ENCODE assay signal across 8 cellular contexts in the genomic region with DNA sequence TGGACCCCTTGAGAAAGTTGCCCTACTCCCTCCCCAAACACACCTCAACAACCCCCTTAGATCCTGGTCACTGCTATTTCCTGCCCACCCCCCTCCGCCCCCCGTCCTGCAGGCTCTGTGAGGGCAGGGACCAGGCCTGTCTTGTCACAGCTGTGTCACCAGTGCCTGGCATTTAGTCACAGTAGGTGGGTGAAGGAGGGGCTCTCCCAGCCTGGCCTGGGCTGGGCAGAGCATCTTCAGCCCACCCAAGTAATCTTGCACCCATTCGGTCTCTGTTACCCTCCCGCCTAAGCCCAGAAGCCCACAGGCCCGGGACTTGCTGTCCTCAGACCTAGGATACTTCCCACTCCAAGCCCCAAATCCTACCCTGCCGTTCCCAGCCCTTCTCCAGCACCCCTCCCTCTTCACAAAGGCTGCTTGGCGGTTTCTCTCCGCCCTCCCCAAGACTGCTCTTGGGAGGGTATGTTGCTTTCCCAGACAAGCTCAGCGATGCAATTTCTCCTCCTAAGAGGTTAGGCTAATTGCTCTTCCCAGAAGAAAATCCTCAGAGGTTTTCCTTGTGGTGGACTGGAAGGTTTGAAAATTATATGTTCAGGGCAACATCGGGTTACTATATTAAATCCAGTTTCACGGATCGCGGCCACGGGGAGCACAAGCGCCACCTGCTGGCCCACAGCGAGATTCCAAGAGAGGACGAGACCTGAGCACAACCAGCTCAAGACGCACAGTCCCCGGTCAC. TPM values are rescaled to one million over a fixed set of nuclear protein-coding genes. Genes with fewer than 3 reads are reported as not detected.
DNase-seq lines count a peak whose midpoint lies in the region; ATAC-seq, FAIRE-seq and TF ChIP-seq lines count a peak whose summit lies in the region.

No MANE protein-coding gene starts in this region.

- ATAC-seq in HepG2 = peak; percentile 91

- H3K9ac ChIP-seq in HepG2 (ENCODE audit: insufficient read depth, low read depth, low read length) = no peak overlapping the region

- peak overlapping the region; percentile 75 for H3K4me2 ChIP-seq in HepG2 (ENCODE audit: low read depth, low read length)

- no peak for TF ChIP-seq EP300 in HepG2 (IDR thresholded peaks at IDR 0.05; ENCODE audit: low read depth in 2 of 2, low read length in 2 of 2)
- no peak for TF ChIP-seq EP300 in HepG2 (CRISPR knock-in tag; IDR thresholded peaks at IDR 0.05; ENCODE audit: borderline replicate concordance)

- H3K27ac ChIP-seq in HepG2 (ENCODE audit: extremely low read length, insufficient read depth, low read length) = no peak overlapping the region

- peak overlapping the region; percentile 59 for H2AFZ ChIP-seq in HepG2 (ENCODE audit: low read length)

- 24% methylated on average over 18 of the region's 19 CpGs for WGBS in HepG2 (ENCODE audit: low lambda C conversion rate)

- no peak for TF ChIP-seq POLR2A in HepG2 (IDR thresholded peaks at IDR 0.05; ENCODE audit: insufficient read depth in 1 of 2, low read depth in 2 of 2, low read length in 2 of 2)

- H3K27me3 ChIP-seq in HepG2 (ENCODE audit: control insufficient read depth in 1 of 2, insufficient read depth in 2 of 2, low read length in 2 of 2) = no peaks in the 10 kb centered on the region

- no TSS peak for BruUV-seq in HepG2 (replicated peaks; lab: Mats Ljungman, UMichigan)

- FAIRE-seq in HepG2 (lab: Jason Lieb, UNC) = peak; percentile 68

- H3K36me3 ChIP-seq in HepG2 (replicated peaks in 1 of 2; ENCODE audit: control insufficient read depth in 1 of 2, insufficient read depth in 2 of 2, low read length in 2 of 2) = no peaks in the 10 kb centered on the region

- peak; percentile 56 for TF ChIP-seq RAD21 in HepG2 (CRISPR knock-in tag; IDR thresholded peaks at IDR 0.05)

- no peaks in the 10 kb centered on the region for H3K9me3 ChIP-seq in HepG2 (ENCODE audit: low read length)

- CTCF ChIA-PET in HepG2 (lab: Yijun Ruan, JAX; ENCODE audit: low intra/inter-chr PET ratio, low total read pairs) = interaction anchor here (2.1 to 2.4 kb wide), 2 partner anchors 900 to 909 kb away, joined by 7 to 9 read pairs; no protein-coding TSS in a partner anchor

- in situ Hi-C loops in HepG2 (cut with HindIII; ENCODE audit: extremely low pct_ligation_motif_present, low pct_unique_long_range_greater_than_20kb) = no loop called here

- DNase-seq in Ammon's horn (ENCODE audit: low spot score) (peak; percentile 82), H4 (ENCODE audit: low spot score) (peak; percentile 59), NCI-H345 treated with DMSO at 0.1 percent for 48 hours (lab: John Stamatoyannopoulos, UW; ENCODE audit: unreplicated experiment) (peak; percentile 53), dedifferentiated amniotic fluid mesenchymal stem cell (ENCODE audit: extremely low spot score) (peak; percentile 76), HepG2 (ENCODE audit: low spot score) (no peak), OCI-M2 (lab: John Stamatoyannopoulos, UW; ENCODE audit: unreplicated experiment) (no peak)
- peak; percentile 85 for DNase-seq in activated CD4-positive, alpha-beta T cell treated with anti-CD3 and anti-CD28 coated beads for 48 hours
- DNase-seq in stimulated activated CD4-positive, alpha-beta T cell treated with anti-CD3 and anti-CD28 coated beads, Interleukin-2, amount 100 ng/mL, for 48 hours = peak; percentile 76 to 79

- peak; percentile 85 for TF ChIP-seq CTCF in HepG2 (CRISPR knock-in tag; IDR thresholded peaks at IDR 0.05)

- H3K4me3 ChIP-seq in HepG2 (replicated peaks in 1 of 3; ENCODE audit: insufficient read depth in 1 of 3, low read depth in 2 of 3, low read length in 3 of 3) = peak overlapping the region; percentile 24 to 56 (median 34); a peak in 4 of 6 replicates

- POLR2A ChIA-PET in HepG2 (lab: Yijun Ruan, JAX) = interaction anchor here (1.0 to 1.3 kb wide), 3 partner anchors 19 to 51 kb away, joined by 3 to 5 read pairs (median 4); partner anchors contain the start of gene ZFP36L1

- intact Hi-C loops in HepG2 (cut with micrococcal nuclease; ENCODE audit: unreplicated experiment) = loop anchor here (5.0 kb wide), 1 partner anchor 901 kb away; no protein-coding TSS in a partner anchor

- H4K20me1 ChIP-seq in HepG2 (ENCODE audit: insufficient read depth, low read length) = no peaks in the 10 kb centered on the region

- H3K4me1 ChIP-seq in HepG2 (ENCODE audit: insufficient read depth, low read length) = 0 out of 2 replicates have a peak, but pooled peaks cover 7% of the 10 kb centered on the region

- H3K79me2 ChIP-seq in HepG2 (ENCODE audit: insufficient read depth, low read length) = no peaks in the 10 kb centered on the region

TF ChIP-seq in HepG2, 621 proteins besides CTCF, POLR2A, EP300 and RAD21 (continues in another document):
- TF ChIP-seq CHD2 (IDR thresholded peaks at IDR 0.05; ENCODE audit: low read depth, low read length) = no peak
- TF ChIP-seq ZNF20 (CRISPR knock-in tag; IDR thresholded peaks at IDR 0.05) = no peak
- TF ChIP-seq HNRNPL (IDR thresholded peaks at IDR 0.05; ENCODE audit: low read depth, low read length) = no peak
- TF ChIP-seq XRCC5 (optimal IDR thresholded peaks at IDR 0.05; ENCODE audit: low read length) = peak; percentile 72
- TF ChIP-seq ZNF546 (CRISPR knock-in tag; conservative IDR thresholded peaks at IDR 0.05) = no peak
- TF ChIP-seq SPEN (CRISPR knock-in tag; IDR thresholded peaks at IDR 0.05; ENCODE audit: low read depth) = no peak
- TF ChIP-seq TEAD3 (CRISPR knock-in tag; optimal IDR thresholded peaks at IDR 0.05; ENCODE audit: borderline replicate concordance) = peak; percentile 75
- peak in 1 of 2 experiments; percentile 42; a peak in 1 of 4 replicates for TF ChIP-seq HMGXB4 (CRISPR knock-in tag; IDR thresholded peaks at IDR 0.05; ENCODE audit: borderline replicate concordance in 1 of 2, low read depth in 1 of 2)
- no peak for TF ChIP-seq TBL1XR1 (IDR thresholded peaks at IDR 0.05; ENCODE audit: borderline replicate concordance, low read length, partially characterized antibody)
- TF ChIP-seq SOX6 (IDR thresholded peaks at IDR 0.05) = no peak
- no peak for TF ChIP-seq SOX6 (CRISPR knock-in tag; IDR thresholded peaks at IDR 0.05)
- TF ChIP-seq, protein P1, sequence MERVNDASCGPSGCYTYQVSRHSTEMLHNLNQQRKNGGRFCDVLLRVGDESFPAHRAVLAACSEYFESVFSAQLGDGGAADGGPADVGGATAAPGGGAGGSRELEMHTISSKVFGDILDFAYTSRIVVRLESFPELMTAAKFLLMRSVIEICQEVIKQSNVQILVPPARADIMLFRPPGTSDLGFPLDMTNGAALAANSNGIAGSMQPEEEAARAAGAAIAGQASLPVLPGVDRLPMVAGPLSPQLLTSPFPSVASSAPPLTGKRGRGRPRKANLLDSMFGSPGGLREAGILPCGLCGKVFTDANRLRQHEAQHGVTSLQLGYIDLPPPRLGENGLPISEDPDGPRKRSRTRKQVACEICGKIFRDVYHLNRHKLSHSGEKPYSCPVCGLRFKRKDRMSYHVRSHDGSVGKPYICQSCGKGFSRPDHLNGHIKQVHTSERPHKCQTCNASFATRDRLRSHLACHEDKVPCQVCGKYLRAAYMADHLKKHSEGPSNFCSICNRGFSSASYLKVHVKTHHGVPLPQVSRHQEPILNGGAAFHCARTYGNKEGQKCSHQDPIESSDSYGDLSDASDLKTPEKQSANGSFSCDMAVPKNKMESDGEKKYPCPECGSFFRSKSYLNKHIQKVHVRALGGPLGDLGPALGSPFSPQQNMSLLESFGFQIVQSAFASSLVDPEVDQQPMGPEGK (CRISPR knock-in tag; IDR thresholded peaks at IDR 0.05) = 0 out of 2 replicates have a peak, but pooled peaks have one; percentile 7
- peak; percentile 48 for TF ChIP-seq SMC3 (IDR thresholded peaks at IDR 0.05; ENCODE audit: low read length)
- peak; percentile 79 for TF ChIP-seq STAG1 (CRISPR knock-in tag; IDR thresholded peaks at IDR 0.05)
- no peak for TF ChIP-seq ZFP37 (CRISPR knock-in tag; IDR thresholded peaks at IDR 0.05; ENCODE audit: borderline replicate concordance)

RNA-seq across cellular contexts. Expression of gene ZFP36L1, which starts 50.8 kb away (rescaled TPM):
- total RNA-seq in H4 (2014; rRNA removed; shearing (Covaris generic)) = 27.7 and 31.0 TPM in 2 replicates
- total RNA-seq in HepG2 (2016; rRNA removed; fragmentation: Illumina TruSeq; extraction: Trizol) = 7.4 and 8.4 TPM in 2 replicates
- 2.6 and 3.4 TPM in 2 replicates for total RNA-seq in HepG2 (2016; cell fraction: cytosol; rRNA removed; fragmentation: Illumina TruSeq; extraction: Trizol; ENCODE audit: low read depth)
- 7.9 and 8.4 TPM in 2 replicates for total RNA-seq in HepG2 (2016; cell fraction: insoluble cytoplasmic fraction; rRNA removed; fragmentation: Illumina TruSeq; extraction: Trizol)
- 11.1 and 11.3 TPM in 2 replicates for total RNA-seq in HepG2 (2016; cell fraction: membrane; rRNA removed; fragmentation: Illumina TruSeq; extraction: Trizol)
- 13.8 and 14.1 TPM in 2 replicates for total RNA-seq in HepG2 (2016; cell fraction: nucleus; rRNA removed; fragmentation: Illumina TruSeq; extraction: Trizol)
- 10.2 and 12.7 TPM in 2 replicates for polyA plus RNA-seq in HepG2 (2011; rRNA removed)
- 11.2 and 18.0 TPM in 2 replicates for polyA plus RNA-seq in HepG2 (2011; cell fraction: cytosol; rRNA removed)
- 66.5 and 69.1 TPM in 2 replicates for polyA plus RNA-seq in HepG2 (2011; cell fraction: nucleus; rRNA removed)
- polyA plus RNA-seq in HepG2 (2012) = 23.2 and 32.2 TPM in 2 replicates
- 2.7 and 2.8 TPM in 2 replicates for polyA plus RNA-seq in HepG2 (2016; cell fraction: cytosol; fragmentation: Illumina TruSeq; extraction: Trizol; ENCODE audit: low read depth)
- 20.7 and 26.8 TPM in 2 replicates for polyA plus RNA-seq in HepG2 (2016; cell fraction: insoluble cytoplasmic fraction; fragmentation: Illumina TruSeq; extraction: Trizol; ENCODE audit: low read depth)
- polyA plus RNA-seq in HepG2 (2016; cell fraction: membrane; fragmentation: Illumina TruSeq; extraction: Trizol; ENCODE audit: low read depth) = 9.2 and 10.1 TPM in 2 replicates
- polyA plus RNA-seq in HepG2 (2016; cell fraction: nucleus; fragmentation: Illumina TruSeq; extraction: Trizol; ENCODE audit: insufficient read depth, low read depth) = 53.8 and 57.0 TPM in 2 replicates
- 8.5 and 26.8 TPM in 2 replicates for polyA minus RNA-seq in HepG2 (2011; rRNA and poly(A)+ RNA removed; ENCODE audit: low replicate concordance)
- 56.3 and 73.8 TPM in 2 replicates for polyA minus RNA-seq in HepG2 (2011; cell fraction: cytosol; rRNA and poly(A)+ RNA removed)
- polyA minus RNA-seq in HepG2 (2011; cell fraction: nucleus; rRNA and poly(A)+ RNA removed) = 11.8 and 13.8 TPM in 2 replicates

Comparison
In these comparisons a context has a peak if more than half of its experiments do, and no peak if none do; other contexts are left out.
1. DNase-seq: peak in Ammon's horn (single experiment), H4 (single experiment), NCI-H345 treated with DMSO at 0.1 percent for 48 hours (single experiment), activated CD4-positive, alpha-beta T cell treated with anti-CD3 and anti-CD28 coated beads for 48 hours (single experiment), dedifferentiated amniotic fluid mesenchymal stem cell (single experiment) and stimulated activated CD4-positive, alpha-beta T cell treated with anti-CD3 and anti-CD28 coated beads, Interleukin-2, amount 100 ng/mL, for 48 hours (2 of 2); none in HepG2 (single experiment) and OCI-M2 (single experiment).